11 cellular contexts compared by ENCODE assay signal in genomic region chr5:133285583-133286021, GRCh38.
DNase-seq lines count a peak whose midpoint lies in the region; ATAC-seq and TF ChIP-seq lines count a peak whose summit lies in the region.
"Had no signal": no experiment of that assay in that cellular context is flagged by ENCODE, and none has a peak within 500 bp of the region (broad histone marks: within the 10 kb centered on the region; RNA-seq: fewer than 3 reads in every experiment).

No MANE protein-coding gene starts in this region.

- TF ChIP-seq POLR2A in sigmoid colon (IDR thresholded peaks at IDR 0.05) = no peak

- no peaks in the 10 kb centered on the region for H3K9me3 ChIP-seq in sigmoid colon

- 38 to 60% methylated on average over 7 of the region's 7 CpGs for WGBS in sigmoid colon, 2 donors

- intact Hi-C loops in sigmoid colon (cut with DNase I) = no loop called here

- no peak for TF ChIP-seq EP300 in sigmoid colon (IDR thresholded peaks at IDR 0.05)

- ATAC-seq in HG03565 (IDR thresholded peaks at IDR 0.05; ENCODE audit: unreplicated experiment) = no peak

- in situ Hi-C loops in ACHN (cut with HindIII; ENCODE audit: low pct_ligation_motif_present, low pct_unique_long_range_greater_than_20kb, low sequenced_read_pairs) = no loop called here

- peaks cover 0 to 6% (median 0%) of the 10 kb centered on the region in 4 donors for H3K4me1 ChIP-seq in sigmoid colon

- DNase-seq in ACHN (peak; percentile 68), HPDE6-E6E7 (ENCODE audit: extremely low spot score) (peak; percentile 90), amniotic epithelial cell (ENCODE audit: low read depth) (peak; percentile 10), kidney epithelial cell (ENCODE audit: low read depth) (peak; percentile 82), coronary artery (ENCODE audit: low spot score) (no peak), sigmoid colon (no peak), NCI-H510A (lab: John Stamatoyannopoulos, UW) (no peak)
- DNase-seq: activated gamma-delta T cell, COR-L47, NCI-H187 treated with DMSO at 0.1 percent for 48 hours had no signal

- H3K4me3 ChIP-seq in kidney epithelial cell (ENCODE audit: low read depth, low read length) = no peak overlapping the region
- H3K4me3 ChIP-seq in coronary artery = no peak overlapping the region
- H3K4me3 ChIP-seq in sigmoid colon = no peak overlapping the region

- H3K36me3 ChIP-seq in kidney epithelial cell (ENCODE audit: control insufficient read depth, insufficient read depth, low read length) = no peaks in the 10 kb centered on the region
- H3K36me3 ChIP-seq in sigmoid colon = no peaks in the 10 kb centered on the region

- H3K27ac ChIP-seq in coronary artery = no peak overlapping the region
- H3K27ac ChIP-seq in sigmoid colon = no peak overlapping the region

- H3K27me3 ChIP-seq in kidney epithelial cell (ENCODE audit: control insufficient read depth, insufficient read depth, low read length) (no peaks in the 10 kb centered on the region), sigmoid colon (no peaks in the 10 kb centered on the region)

- no peak for TF ChIP-seq CTCF in kidney epithelial cell (IDR thresholded peaks at IDR 0.05; ENCODE audit: insufficient read depth, low read length, poor library complexity, severe bottlenecking)
- no peak for TF ChIP-seq CTCF in coronary artery (IDR thresholded peaks at IDR 0.05)
- no peak for TF ChIP-seq CTCF in sigmoid colon (IDR thresholded peaks at IDR 0.05)

Comparison
In these comparisons a context has a peak if more than half of its experiments do, and no peak if none do; other contexts are left out.
1. DNase-seq: peak in ACHN (single experiment), HPDE6-E6E7 (single experiment), amniotic epithelial cell (single experiment) and kidney epithelial cell (single experiment); none in coronary artery (single experiment), sigmoid colon (single experiment) and NCI-H510A (single experiment).